Comparison of ENCODE assay signal across 12 cellular contexts in genomic region chr1:183689770-183690204, GRCh38.
DNase-seq lines count a peak whose midpoint lies in the region; ATAC-seq and TF ChIP-seq lines count a peak whose summit lies in the region.
"Had no signal": no experiment of that assay in that cellular context is flagged by ENCODE, and none has a peak within 500 bp of the region (broad histone marks: within the 10 kb centered on the region; RNA-seq: fewer than 3 reads in every experiment).

No MANE protein-coding gene starts in this region.

- TF ChIP-seq CTCF in GM12865 (IDR thresholded peaks at IDR 0.05; ENCODE audit: insufficient read depth, low read depth, low read length, missing control alignments): no peak

- H3K4me3 ChIP-seq in GM12865 (ENCODE audit: low read depth, low read length): no peak overlapping the region
- H3K4me3 ChIP-seq: GM23248 had no signal

- ATAC-seq in GM18870 (IDR thresholded peaks at IDR 0.05; ENCODE audit: unreplicated experiment) (peak; percentile 87), HG02759 (IDR thresholded peaks at IDR 0.05; ENCODE audit: unreplicated experiment) (peak; percentile 88)
- ATAC-seq: esophagus mucosa had no signal

- DNase-seq in GM12865 (ENCODE audit: low read depth) (peak; percentile 79), MV-4-11 (lab: John Stamatoyannopoulos, UW) (peak; percentile 28), cerebellar nuclear complex (lab: John Stamatoyannopoulos, UW) (no peak), NCI-H1694 treated with DMSO at 0.1 percent for 48 hours (lab: John Stamatoyannopoulos, UW) (no peak), HuH-7 (ENCODE audit: low spot score) (no peak)
- DNase-seq in stimulated activated naive CD4-positive, alpha-beta T cell treated with Interleukin-2 at 50 U/mL for 16 hours (lab: John Stamatoyannopoulos, UW): no peak
- DNase-seq: DMS153, GM23248, islet precursor cell had no signal

Comparison
In these comparisons a context has a peak if more than half of its experiments do, and no peak if none do; other contexts are left out.
1. DNase-seq: peak in GM12865 (single experiment) and MV-4-11 (single experiment); none in cerebellar nuclear complex (0 of 2), NCI-H1694 treated with DMSO at 0.1 percent for 48 hours (single experiment), HuH-7 (single experiment) and stimulated activated naive CD4-positive, alpha-beta T cell treated with Interleukin-2 at 50 U/mL for 16 hours (single experiment).